Comparison of ENCODE assay signal across 29 cellular contexts in the genomic region with DNA sequence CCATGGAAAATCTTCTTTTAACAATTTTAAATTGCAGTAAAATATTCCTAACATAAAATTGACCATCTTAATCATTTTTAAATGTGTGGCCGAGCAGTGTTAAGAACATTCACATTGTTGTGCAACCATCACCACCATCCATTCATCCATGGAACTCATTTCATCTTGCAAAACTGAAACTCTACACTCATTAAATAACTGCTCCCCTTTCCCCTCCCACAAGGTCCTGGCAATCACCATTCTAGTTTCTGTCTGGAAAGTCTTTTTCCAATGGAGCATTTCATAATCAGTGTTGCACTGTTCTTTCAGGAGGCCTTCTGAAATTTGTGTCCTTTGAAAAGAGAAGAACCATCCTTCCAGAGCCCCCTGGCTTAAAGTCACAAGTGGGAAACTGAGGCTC.
A peak's percentile ranks its signal among the peaks of the same experiment; 100 is the strongest.
DNase-seq lines count a peak whose midpoint lies in the region; ATAC-seq and TF ChIP-seq lines count a peak whose summit lies in the region.
"Had no signal": no experiment of that assay in that cellular context is flagged by ENCODE, and none has a peak within 500 bp of the region (broad histone marks: within the 10 kb centered on the region; RNA-seq: fewer than 3 reads in every experiment).

No MANE protein-coding gene starts in this region.

- H3K36me3 ChIP-seq in breast epithelium (no peaks in the 10 kb centered on the region), subcutaneous abdominal adipose tissue (ENCODE audit: control insufficient read depth in 5 of 5, insufficient read depth in 5 of 5, low read length in 5 of 5) (no peaks in the 10 kb centered on the region)
- H3K36me3 ChIP-seq: adrenal gland had no signal

- no peaks in the 10 kb centered on the region for H3K9me3 Mint-ChIP-seq in MCF 10A (ENCODE audit: unreplicated experiment)
- no peaks in the 10 kb centered on the region for H3K9me3 Mint-ChIP-seq in natural killer cell treated with Interleukin-12 subunit alpha and Interleukin-12 subunit beta and Interleukin-15 and Interleukin-18, amount 100 ng/mL, for 72 hours
- H3K9me3 Mint-ChIP-seq: activated CD4-positive, alpha-beta memory T cell treated with anti-CD3 and anti-CD28 coated beads, Interleukin-2, amount 10 ng/mL, durations not matched to agents 7 days and 5 days; activated naive CD4-positive, alpha-beta T cell treated with anti-CD3 and anti-CD28 coated beads, Interleukin-2, amount 10 ng/mL, durations not matched to agents 7 days and 5 days; activated T-helper 1 cell treated with anti-CD3 and anti-CD28 coated beads, Interleukin-12 subunit alpha, Interleukin-12 subunit beta, Interleukin-2, Interleukin-4 antibody, amounts not matched to agents 30 ng/mL and 10 ng/mL and 1 ng/mL, durations not matched to agents 14 hours and 24 hours and 36 hours; CD4-positive, alpha-beta memory T cell; natural killer cell; T-helper 2 cell treated with Interferon-gamma antibody and Interleukin-4, amounts not matched to agents 5 μg/mL and 100 μg/mL, for 36 hours had no signal

- H3K4me3 Mint-ChIP-seq in MCF 10A (ENCODE audit: unreplicated experiment) = no peak overlapping the region
- no peak overlapping the region for H3K4me3 Mint-ChIP-seq in natural killer cell treated with Interleukin-12 subunit alpha and Interleukin-12 subunit beta and Interleukin-15 and Interleukin-18, amount 100 ng/mL, for 72 hours
- H3K4me3 Mint-ChIP-seq: activated CD4-positive, alpha-beta memory T cell treated with anti-CD3 and anti-CD28 coated beads, Interleukin-2, amount 10 ng/mL, durations not matched to agents 7 days and 5 days; activated naive CD4-positive, alpha-beta T cell treated with anti-CD3 and anti-CD28 coated beads, Interleukin-2, amount 10 ng/mL, durations not matched to agents 7 days and 5 days; activated T-helper 1 cell treated with anti-CD3 and anti-CD28 coated beads, Interleukin-12 subunit alpha, Interleukin-12 subunit beta, Interleukin-2, Interleukin-4 antibody, amounts not matched to agents 30 ng/mL and 10 ng/mL and 1 ng/mL, durations not matched to agents 14 hours and 24 hours and 36 hours; CD4-positive, alpha-beta memory T cell; natural killer cell; T-helper 2 cell treated with Interferon-gamma antibody and Interleukin-4, amounts not matched to agents 5 μg/mL and 100 μg/mL, for 36 hours had no signal

- H3K27me3 ChIP-seq in breast epithelium = no peaks in the 10 kb centered on the region
- no peaks in the 10 kb centered on the region for H3K27me3 ChIP-seq in subcutaneous abdominal adipose tissue (ENCODE audit: control insufficient read depth in 5 of 5, insufficient read depth in 4 of 5, low read length in 5 of 5)
- H3K27me3 ChIP-seq: testis had no signal

- H3K4me1 Mint-ChIP-seq in MCF 10A (ENCODE audit: insufficient read depth, unreplicated experiment) = no peaks in the 10 kb centered on the region
- peaks cover 0 to 3% of the 10 kb centered on the region in 2 donors for H3K4me1 Mint-ChIP-seq in natural killer cell treated with Interleukin-12 subunit alpha and Interleukin-12 subunit beta and Interleukin-15 and Interleukin-18, amount 100 ng/mL, for 72 hours (ENCODE audit: low read depth in 2 of 2)
- H3K4me1 Mint-ChIP-seq: activated CD4-positive, alpha-beta memory T cell treated with anti-CD3 and anti-CD28 coated beads, Interleukin-2, amount 10 ng/mL, durations not matched to agents 7 days and 5 days; activated naive CD4-positive, alpha-beta T cell treated with anti-CD3 and anti-CD28 coated beads, Interleukin-2, amount 10 ng/mL, durations not matched to agents 7 days and 5 days; CD4-positive, alpha-beta memory T cell had no signal

- no peak overlapping the region for H3K27ac Mint-ChIP-seq in MCF 10A (ENCODE audit: low read depth, unreplicated experiment)
- H3K27ac Mint-ChIP-seq in natural killer cell treated with Interleukin-12 subunit alpha and Interleukin-12 subunit beta and Interleukin-15 and Interleukin-18, amount 100 ng/mL, for 72 hours = no peak overlapping the region
- H3K27ac Mint-ChIP-seq: activated CD4-positive, alpha-beta memory T cell treated with anti-CD3 and anti-CD28 coated beads, Interleukin-2, amount 10 ng/mL, durations not matched to agents 7 days and 5 days; activated naive CD4-positive, alpha-beta T cell treated with anti-CD3 and anti-CD28 coated beads, Interleukin-2, amount 10 ng/mL, durations not matched to agents 7 days and 5 days; activated T-helper 1 cell treated with anti-CD3 and anti-CD28 coated beads, Interleukin-12 subunit alpha, Interleukin-12 subunit beta, Interleukin-2, Interleukin-4 antibody, amounts not matched to agents 30 ng/mL and 10 ng/mL and 1 ng/mL, durations not matched to agents 14 hours and 24 hours and 36 hours; CD4-positive, alpha-beta memory T cell; natural killer cell; T-helper 2 cell treated with Interferon-gamma antibody and Interleukin-4, amounts not matched to agents 5 μg/mL and 100 μg/mL, for 36 hours had no signal

- H3K9me3 ChIP-seq in breast epithelium = no peaks in the 10 kb centered on the region
- H3K9me3 ChIP-seq in subcutaneous abdominal adipose tissue (ENCODE audit: control insufficient read depth in 5 of 5, low read length in 5 of 5) = no peaks in the 10 kb centered on the region
- H3K9me3 ChIP-seq: adrenal gland, mucosa of descending colon, testis had no signal

- peaks cover 29% of the 10 kb centered on the region for H3K27me3 Mint-ChIP-seq in MCF 10A (ENCODE audit: insufficient read depth, unreplicated experiment)
- peaks cover 16 to 34% of the 10 kb centered on the region in 2 donors for H3K27me3 Mint-ChIP-seq in natural killer cell treated with Interleukin-12 subunit alpha and Interleukin-12 subunit beta and Interleukin-15 and Interleukin-18, amount 100 ng/mL, for 72 hours

- H3K27ac ChIP-seq in breast epithelium (peak overlapping the region in 1 of 2 donors; percentile 71), subcutaneous abdominal adipose tissue (ENCODE audit: low read depth, low read length) (peak overlapping the region; percentile 34)
- H3K27ac ChIP-seq: GM23248, testis had no signal

- peak; percentile 7 for DNase-seq in MCF 10A (ENCODE audit: unreplicated experiment)
- DNase-seq in breast epithelium (ENCODE audit: low spot score in 2 of 2) = no peak
- peak; percentile 22 for DNase-seq in fibroblast of gingiva (ENCODE audit: low read depth)
- DNase-seq in left ventricle myocardium superior = no peak
- DNase-seq in natural killer cell treated with Interleukin-12 subunit alpha and Interleukin-12 subunit beta and Interleukin-15 and Interleukin-18, amount 100 ng/mL, for 72 hours (ENCODE audit: low spot score) = no peak
- DNase-seq: 8988T; activated CD4-positive, alpha-beta memory T cell treated with anti-CD3 and anti-CD28 coated beads, Interleukin-2, amount 10 ng/mL, durations not matched to agents 7 days and 5 days; activated CD8-positive, alpha-beta memory T cell treated with anti-CD3 and anti-CD28 coated beads, Interleukin-2, amount 50 U/mL, for 4 hours; activated naive CD4-positive, alpha-beta T cell treated with anti-CD3 and anti-CD28 coated beads, Interleukin-2, amount 10 ng/mL, durations not matched to agents 7 days and 5 days; adrenal gland; CD4-positive, alpha-beta memory T cell; DND-41; GM23248; kidney; mammary epithelial cell; mucosa of descending colon; natural killer cell; NCI-H1092; NCI-H1694 treated with DMSO at 0.1 percent for 48 hours; NCI-H2171; occipital lobe; small intestine; stimulated activated naive CD4-positive, alpha-beta T cell; testis had no signal

- H3K4me3 ChIP-seq in breast epithelium = no peak overlapping the region
- H3K4me3 ChIP-seq in subcutaneous abdominal adipose tissue (ENCODE audit: low read depth in 1 of 5, low read length in 5 of 5) = no peak overlapping the region
- H3K4me3 ChIP-seq: adrenal gland, GM23248, mucosa of descending colon, testis had no signal

- intact Hi-C loops in MCF 10A (cut with micrococcal nuclease) (no loop called here), breast epithelium (cut with DNase I; ENCODE audit: low total_unique reads) (no loop called here), left ventricle myocardium superior (cut with micrococcal nuclease) (no loop called here)

- no peak for TF ChIP-seq CTCF in MCF 10A (IDR thresholded peaks at IDR 0.05; ENCODE audit: unreplicated experiment)
- no peak for TF ChIP-seq CTCF in breast epithelium (IDR thresholded peaks at IDR 0.05)

- H3K36me3 Mint-ChIP-seq in MCF 10A (ENCODE audit: insufficient read depth, unreplicated experiment) = no peaks in the 10 kb centered on the region
- no peaks in the 10 kb centered on the region for H3K36me3 Mint-ChIP-seq in natural killer cell treated with Interleukin-12 subunit alpha and Interleukin-12 subunit beta and Interleukin-15 and Interleukin-18, amount 100 ng/mL, for 72 hours
- H3K36me3 Mint-ChIP-seq: activated naive CD4-positive, alpha-beta T cell treated with anti-CD3 and anti-CD28 coated beads, Interleukin-2, amount 10 ng/mL, durations not matched to agents 7 days and 5 days; CD4-positive, alpha-beta memory T cell; natural killer cell had no signal

- H3K4me1 ChIP-seq in breast epithelium = no peaks in the 10 kb centered on the region
- H3K4me1 ChIP-seq in subcutaneous abdominal adipose tissue (ENCODE audit: control insufficient read depth in 5 of 5, insufficient read depth in 5 of 5, low read length in 5 of 5) = peaks cover 1 to 16% (median 11%) of the 10 kb centered on the region in 5 donors
- H3K4me1 ChIP-seq: adrenal gland, testis had no signal

- TF ChIP-seq POLR2A in breast epithelium (IDR thresholded peaks at IDR 0.05) = no peak

- CTCF ChIA-PET in MCF 10A (lab: Yijun Ruan, JAX) = no interaction called here

- ATAC-seq in left ventricle myocardium superior (peak; percentile 78), HG03025 (IDR thresholded peaks at IDR 0.05; ENCODE audit: low FRiP score, unreplicated experiment) (no peak), HG03469 (IDR thresholded peaks at IDR 0.05; ENCODE audit: unreplicated experiment) (no peak)
- no peak for ATAC-seq in natural killer cell treated with Interleukin-12 subunit alpha and Interleukin-12 subunit beta and Interleukin-15 and Interleukin-18, amount 100 ng/mL, for 72 hours
- ATAC-seq: mucosa of descending colon, natural killer cell had no signal

- BruUV-seq in MCF 10A (replicated peaks; lab: Mats Ljungman, UMichigan) = no TSS peak

- no peak overlapping the region for H3K9ac ChIP-seq in subcutaneous abdominal adipose tissue (ENCODE audit: low read length in 5 of 5)
- H3K9ac ChIP-seq: GM23248 had no signal

- POLR2A ChIA-PET in MCF 10A (lab: Yijun Ruan, JAX) = no interaction called here

Comparison
In these comparisons a context has a peak if more than half of its experiments do, and no peak if none do; other contexts are left out.
1. DNase-seq: peak in MCF 10A (single experiment) and fibroblast of gingiva (single experiment); none in breast epithelium (0 of 2), left ventricle myocardium superior (single experiment) and natural killer cell treated with Interleukin-12 subunit alpha and Interleukin-12 subunit beta and Interleukin-15 and Interleukin-18, amount 100 ng/mL, for 72 hours (single experiment).